In genomic region chr21:35147439-35147838, GRCh38 we compare ENCODE assay signal across 29 cellular contexts.
"Had no signal": no experiment of that assay in that cellular context is flagged by ENCODE, and none has a peak within 500 bp of the region (broad histone marks: within the 10 kb centered on the region; RNA-seq: fewer than 3 reads in every experiment).

No MANE protein-coding gene starts in this region.

- H3K4me3 ChIP-seq: gastrocnemius medialis, psoas muscle, stomach, thyroid gland, upper lobe of left lung had no signal

- H3K27me3 ChIP-seq: gastrocnemius medialis, stomach, thyroid gland, upper lobe of left lung had no signal

- H3K4me3 Mint-ChIP-seq: activated naive CD8-positive, alpha-beta T cell; activated T-cell treated with anti-CD3 and anti-CD28 coated beads, Interleukin-2, amount 50 U/mL, for 72 hours; central memory CD8-positive, alpha-beta T cell; dendritic cell treated with granulocyte-macrophage colony-stimulating factor and Interleukin-4, amounts not matched to agents 40 ng/mL and 50 ng/mL, for 4 days; endodermal cell; mesothelial cell of epicardium; naive B cell; stimulated activated naive B cell treated with anti-CD40 and anti-IgM and Interleukin-4, amounts not matched to agents 10 μg/mL and 1 μg/mL and 100 μg/mL, for 72 hours; T-helper 1 cell treated with Interleukin-12 subunit alpha and Interleukin-12 subunit beta and Interleukin-4 antibody, amounts not matched to agents 30 μg/mL and 1 μg/mL, for 36 hours had no signal

- H3K36me3 Mint-ChIP-seq: mesothelial cell of epicardium had no signal

- FAIRE-seq: islet of Langerhans, TTC549 had no signal

- H3K27ac ChIP-seq: gastrocnemius medialis, parathyroid adenoma, psoas muscle, stomach, thyroid gland, upper lobe of left lung, VCaP had no signal

- H3K9ac ChIP-seq: parathyroid adenoma had no signal

- H3K4me1 ChIP-seq: gastrocnemius medialis, parathyroid adenoma, psoas muscle, stomach, thyroid gland, upper lobe of left lung had no signal

- H3K79me2 ChIP-seq: parathyroid adenoma had no signal

- H3K27ac Mint-ChIP-seq: activated naive CD8-positive, alpha-beta T cell; dendritic cell treated with granulocyte-macrophage colony-stimulating factor and Interleukin-4, amounts not matched to agents 40 ng/mL and 50 ng/mL, for 4 days; endodermal cell; mesothelial cell of epicardium; stimulated activated naive B cell treated with anti-CD40 and anti-IgM and Interleukin-4, amounts not matched to agents 10 μg/mL and 1 μg/mL and 100 μg/mL, for 72 hours; T-helper 1 cell treated with Interleukin-12 subunit alpha and Interleukin-12 subunit beta and Interleukin-4 antibody, amounts not matched to agents 30 μg/mL and 1 μg/mL, for 36 hours had no signal

- H3K27me3 Mint-ChIP-seq: activated naive CD8-positive, alpha-beta T cell; stimulated activated naive B cell treated with anti-CD40 and anti-IgM and Interleukin-4, amounts not matched to agents 10 μg/mL and 1 μg/mL and 100 μg/mL, for 72 hours had no signal

- H3K9me3 Mint-ChIP-seq: central memory CD8-positive, alpha-beta T cell; dendritic cell treated with granulocyte-macrophage colony-stimulating factor and Interleukin-4, amounts not matched to agents 40 ng/mL and 50 ng/mL, for 4 days; endodermal cell had no signal

- H3K4me1 Mint-ChIP-seq: central memory CD8-positive, alpha-beta T cell; endodermal cell; naive B cell had no signal

- H3K36me3 ChIP-seq: gastrocnemius medialis, stomach, thyroid gland, upper lobe of left lung had no signal

- ATAC-seq: activated T-cell treated with anti-CD3 and anti-CD28 coated beads, Interleukin-2, amount 50 U/mL, for 72 hours; gastrocnemius medialis; left cardiac atrium; left ventricle myocardium superior; psoas muscle; stimulated activated naive B cell treated with anti-CD40 and anti-IgM and Interleukin-4, amounts not matched to agents 10 μg/mL and 1 μg/mL and 100 μg/mL, for 72 hours had no signal

- H2AFZ ChIP-seq: parathyroid adenoma had no signal

- DNase-seq: activated CD4-positive, alpha-beta T cell treated with anti-CD3 and anti-CD28 coated beads for 4 hours; activated CD4-positive, alpha-beta T cell treated with anti-CD3 and anti-CD28 coated beads, Interleukin-2, amount 50 U/mL, for 4 hours; activated naive CD4-positive, alpha-beta T cell treated with Interleukin-2 at 50 U/mL for 16 hours; activated T-cell treated with anti-CD3 and anti-CD28 coated beads for 4 hours; activated T-cell treated with anti-CD3 and anti-CD28 coated beads, Interleukin-2, amount 50 U/mL, for 72 hours; anterior cingulate cortex; endodermal cell; gastrocnemius medialis; glutamatergic neuron; left cardiac atrium; left ventricle myocardium superior; naive B cell; psoas muscle; stimulated activated CD4-positive, alpha-beta T cell treated with anti-CD3 and anti-CD28 coated beads, Interleukin-15, amount 100 ng/mL, for 24 hours; stimulated activated CD4-positive, alpha-beta T cell treated with anti-CD3 and anti-CD28 coated beads, Interleukin-2, amount 100 ng/mL, for 24 hours; stimulated activated naive B cell treated with anti-CD40 and anti-IgM and Interleukin-4, amounts not matched to agents 10 μg/mL and 1 μg/mL and 100 μg/mL, for 72 hours; stomach; T-helper 9 cell; thyroid gland; upper lobe of left lung had no signal

- H3K9me3 ChIP-seq: gastrocnemius medialis, psoas muscle, stomach, thyroid gland, upper lobe of left lung had no signal
